Comparison of ENCODE assay signal across 8 cellular contexts in the genomic region with DNA sequence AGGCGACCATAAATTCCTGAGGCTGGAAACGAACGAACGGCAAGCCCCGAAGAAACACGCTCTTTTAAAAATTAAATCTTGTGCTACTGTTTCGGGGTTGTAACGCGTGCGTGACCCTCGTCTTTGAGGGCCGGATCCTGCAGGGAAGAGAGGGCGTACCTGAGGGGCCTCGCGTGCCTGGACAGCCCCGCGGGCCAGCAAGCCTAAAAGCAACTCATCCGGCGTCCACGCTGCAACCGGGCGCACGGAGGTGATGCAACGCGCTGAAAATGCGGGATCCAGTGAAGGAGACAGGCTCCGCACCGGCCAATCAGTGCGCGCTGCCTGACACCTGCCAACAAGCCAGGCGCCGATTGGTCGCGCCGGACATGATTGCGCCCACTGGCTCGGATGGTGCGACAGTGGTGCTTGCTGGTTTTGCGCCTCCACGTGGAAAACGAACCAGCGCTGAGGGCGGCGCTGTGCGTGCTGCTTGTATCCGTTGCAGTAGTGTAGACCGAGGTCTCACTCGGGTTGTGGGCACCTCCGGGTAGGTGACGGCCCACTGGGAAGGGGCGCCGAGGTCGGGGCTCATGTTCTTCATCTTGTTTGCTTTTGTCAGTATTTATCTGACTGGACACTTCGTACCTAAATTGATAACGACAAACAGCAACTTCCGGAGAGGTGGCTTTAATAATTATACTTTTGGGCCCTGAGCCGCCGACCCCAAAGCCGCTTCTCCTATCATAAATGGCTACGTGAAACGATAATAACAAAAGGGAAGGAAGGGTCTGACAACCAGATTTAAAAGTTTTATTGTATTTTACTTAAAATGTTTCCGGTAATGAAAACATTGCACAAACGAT. TPM values are rescaled to one million over a fixed set of nuclear protein-coding genes. Genes with fewer than 3 reads are reported as not detected.
DNase-seq lines count a peak whose midpoint lies in the region; ATAC-seq and TF ChIP-seq lines count a peak whose summit lies in the region.

IARS1 (minus strand) TSS at position 246 of the 845 bp plus-strand sequence. CDS start 4,278 bp downstream, outside the sequence.

- peak within 1 kb of the TSS; percentile 97 for H3K27ac Mint-ChIP-seq in CD4-positive, alpha-beta T cell

- ATAC-seq in CD4-positive, alpha-beta T cell (ENCODE audit: poor library complexity) = peak; percentile 93
- peak; percentile 99 for ATAC-seq in GM19397 (IDR thresholded peaks at IDR 0.05; ENCODE audit: unreplicated experiment)
- ATAC-seq in HG03571 (IDR thresholded peaks at IDR 0.05; ENCODE audit: unreplicated experiment) = peak; percentile 86
- peak; percentile 100 for ATAC-seq in left lung

- H3K36me3 Mint-ChIP-seq in CD4-positive, alpha-beta T cell (ENCODE audit: low read depth) = peaks cover 48% of the 10 kb centered on the region

- H3K27me3 ChIP-seq in CD4-positive, alpha-beta T cell (ENCODE audit: control insufficient read depth, insufficient read depth, low read length) = no peaks in the 10 kb centered on the region
- no peaks in the 10 kb centered on the region for H3K27me3 ChIP-seq in left lung

- no peaks in the 10 kb centered on the region for H3K9me3 Mint-ChIP-seq in CD4-positive, alpha-beta T cell

- intact Hi-C loops in CD4-positive, alpha-beta T cell (cut with DNase I, micrococcal nuclease) = loop anchor here (1.0 to 10.0 kb wide), 9 partner anchors 31 to 1961 kb away; partner anchors contain the start of genes CENPP (in 2 of the 2), NOL8 (in 2 of the 2), BICD2 (in 1 of the 2) and FAM120A (in 1 of the 2)
- intact Hi-C loops in left lung (cut with DNase I) = no loop called here

- POLR2A ChIA-PET in CD4-positive, alpha-beta T cell (lab: Charles Lee) = interaction anchor here (0.9 to 2.2 kb wide), 3 partner anchors 30 to 376 kb away, joined by 3 to 11 read pairs (median 3); partner anchors contain the start of genes CENPP, IPPK and NOL8

- H3K27ac ChIP-seq in CD4-positive, alpha-beta T cell (ENCODE audit: low read depth, low read length) = peak within 1 kb of the TSS; percentile 73
- peak within 1 kb of the TSS; percentile 65 to 72 for H3K27ac ChIP-seq in left lung

- TF ChIP-seq CTCF in CD4-positive, alpha-beta T cell (IDR thresholded peaks at IDR 0.05) = no peak
- TF ChIP-seq CTCF in left lung (IDR thresholded peaks at IDR 0.05) = no peak

- CTCF ChIA-PET in CD4-positive, alpha-beta T cell (lab: Charles Lee) = no interaction called here

- H3K4me3 Mint-ChIP-seq in CD4-positive, alpha-beta T cell = peak within 1 kb of the TSS; percentile 98

- peak within 1 kb of the TSS; percentile 74 to 75 for H3K4me3 ChIP-seq in left lung

- peaks cover 69% of the 10 kb centered on the region for H3K4me1 Mint-ChIP-seq in CD4-positive, alpha-beta T cell (ENCODE audit: low read depth)

- peak; percentile 97 to 100 (median 100) for DNase-seq in CD4-positive, alpha-beta T cell
- DNase-seq in NCI-H774 (lab: John Stamatoyannopoulos, UW) = peak; percentile 99
- peak; percentile 100 for DNase-seq in activated CD4-positive, alpha-beta T cell treated with anti-CD3 and anti-CD28 coated beads, Interleukin-2, amount 50 U/mL, for 4 hours
- DNase-seq in dermis blood vessel endothelial cell = peak; percentile 99
- peak; percentile 96 to 97 for DNase-seq in left lung
- DNase-seq in stimulated activated CD4-positive, alpha-beta T cell treated with anti-CD3 and anti-CD28 coated beads, Interleukin-2, amount 100 ng/mL, for 48 hours = peak; percentile 100

- no peaks in the 10 kb centered on the region for H3K27me3 Mint-ChIP-seq in CD4-positive, alpha-beta T cell

- H3K9me3 ChIP-seq in CD4-positive, alpha-beta T cell (ENCODE audit: control insufficient read depth, low read length) = no peaks in the 10 kb centered on the region
- H3K9me3 ChIP-seq in left lung = no peaks in the 10 kb centered on the region

- peaks cover 23 to 30% of the 10 kb centered on the region in 2 donors for H3K4me1 ChIP-seq in left lung

- H3K36me3 ChIP-seq in left lung = peaks cover 0 to 26% of the 10 kb centered on the region in 2 donors

RNA-seq across cellular contexts. Expression of gene IARS1, which starts in this region (rescaled TPM):
- total RNA-seq in CD4-positive, alpha-beta T cell = 10 to 100 TPM; 49.8 to 56.8 TPM
- 124 and 197 TPM in 2 replicates for total RNA-seq in dermis blood vessel endothelial cell
- 100 to 1,000 TPM in 1 of 2 donors, 10 to 100 TPM in 1; 84.1 to 157 TPM for total RNA-seq in left lung

Comparison
In these comparisons a context has a peak if more than half of its experiments do, and no peak if none do; other contexts are left out.
1. Peak in every context shown above with its lines: DNase-seq, ATAC-seq, H3K4me3 ChIP-seq and H3K27ac ChIP-seq.
2. intact Hi-C loops: an anchor here in CD4-positive, alpha-beta T cell (1.0 to 10.0 kb wide); none called in left lung.